1 cellular context compared by ENCODE assay signal in the genomic region with DNA sequence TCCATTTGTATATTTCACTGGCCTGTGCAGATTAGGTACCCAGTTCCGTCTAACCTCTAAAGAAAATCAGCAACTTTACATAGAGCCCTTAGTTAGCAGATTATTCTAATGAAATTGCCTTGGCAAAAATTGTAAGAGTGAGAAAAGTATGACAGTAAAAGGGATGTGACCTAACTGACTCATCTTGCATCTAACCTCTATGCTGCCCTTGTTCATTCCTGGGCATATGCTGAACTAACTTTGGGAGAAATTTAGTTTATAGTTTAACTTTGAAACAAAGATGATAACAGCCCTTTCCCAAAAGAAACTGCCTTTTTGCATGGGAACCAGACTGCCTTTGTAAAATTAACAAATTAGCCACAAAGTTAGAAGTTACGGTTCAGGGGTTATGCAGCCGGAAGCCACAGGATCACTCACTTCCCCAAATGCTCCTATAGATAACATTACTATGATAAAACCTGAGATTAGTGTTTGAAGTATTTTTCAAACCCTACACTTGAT.
A peak's percentile ranks its signal among the peaks of the same experiment; 100 is the strongest.
TF ChIP-seq lines count a peak whose summit lies in the region.

No MANE protein-coding gene starts in this region.

TF ChIP-seq in GM12878, 131 proteins besides CTCF, POLR2A, EP300 and RAD21 (continued from another document):
- TF ChIP-seq, protein P1, sequence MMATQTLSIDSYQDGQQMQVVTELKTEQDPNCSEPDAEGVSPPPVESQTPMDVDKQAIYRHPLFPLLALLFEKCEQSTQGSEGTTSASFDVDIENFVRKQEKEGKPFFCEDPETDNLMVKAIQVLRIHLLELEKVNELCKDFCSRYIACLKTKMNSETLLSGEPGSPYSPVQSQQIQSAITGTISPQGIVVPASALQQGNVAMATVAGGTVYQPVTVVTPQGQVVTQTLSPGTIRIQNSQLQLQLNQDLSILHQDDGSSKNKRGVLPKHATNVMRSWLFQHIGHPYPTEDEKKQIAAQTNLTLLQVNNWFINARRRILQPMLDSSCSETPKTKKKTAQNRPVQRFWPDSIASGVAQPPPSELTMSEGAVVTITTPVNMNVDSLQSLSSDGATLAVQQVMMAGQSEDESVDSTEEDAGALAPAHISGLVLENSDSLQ (IDR thresholded peaks at IDR 0.05): no peak
- no peak for TF ChIP-seq CHD1 (IDR thresholded peaks at IDR 0.05; ENCODE audit: low read depth, low read length)
- no peak for TF ChIP-seq JUND (IDR thresholded peaks at IDR 0.05; ENCODE audit: low read depth, low read length)
- peak; percentile 81 for TF ChIP-seq MTA2 (IDR thresholded peaks at IDR 0.05; ENCODE audit: low read depth)
- TF ChIP-seq KDM1A (IDR thresholded peaks at IDR 0.05; ENCODE audit: borderline replicate concordance): no peak
- no peak for TF ChIP-seq NR2C2 (IDR thresholded peaks at IDR 0.05; ENCODE audit: borderline replicate concordance, control insufficient read depth, insufficient read length, low read depth)
- no peak for TF ChIP-seq MYB (IDR thresholded peaks at IDR 0.05; ENCODE audit: borderline replicate concordance, low read depth, low read length)
- TF ChIP-seq, protein P2, sequence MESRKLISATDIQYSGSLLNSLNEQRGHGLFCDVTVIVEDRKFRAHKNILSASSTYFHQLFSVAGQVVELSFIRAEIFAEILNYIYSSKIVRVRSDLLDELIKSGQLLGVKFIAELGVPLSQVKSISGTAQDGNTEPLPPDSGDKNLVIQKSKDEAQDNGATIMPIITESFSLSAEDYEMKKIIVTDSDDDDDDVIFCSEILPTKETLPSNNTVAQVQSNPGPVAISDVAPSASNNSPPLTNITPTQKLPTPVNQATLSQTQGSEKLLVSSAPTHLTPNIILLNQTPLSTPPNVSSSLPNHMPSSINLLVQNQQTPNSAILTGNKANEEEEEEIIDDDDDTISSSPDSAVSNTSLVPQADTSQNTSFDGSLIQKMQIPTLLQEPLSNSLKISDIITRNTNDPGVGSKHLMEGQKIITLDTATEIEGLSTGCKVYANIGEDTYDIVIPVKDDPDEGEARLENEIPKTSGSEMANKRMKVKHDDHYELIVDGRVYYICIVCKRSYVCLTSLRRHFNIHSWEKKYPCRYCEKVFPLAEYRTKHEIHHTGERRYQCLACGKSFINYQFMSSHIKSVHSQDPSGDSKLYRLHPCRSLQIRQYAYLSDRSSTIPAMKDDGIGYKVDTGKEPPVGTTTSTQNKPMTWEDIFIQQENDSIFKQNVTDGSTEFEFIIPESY (IDR thresholded peaks at IDR 0.05): no peak
- no peak for TF ChIP-seq SP1 (IDR thresholded peaks at IDR 0.05; ENCODE audit: low read depth, low read length)
- TF ChIP-seq RCOR1 (conservative IDR thresholded peaks at IDR 0.05; ENCODE audit: low read depth, low read length): no peak
- peak; percentile 94; the same call in 1 of the 2 replicates for TF ChIP-seq NR2F1 (conservative IDR thresholded peaks at IDR 0.05)
- no peak for TF ChIP-seq STAT1 (conservative IDR thresholded peaks at IDR 0.05)
- TF ChIP-seq, protein P3, sequence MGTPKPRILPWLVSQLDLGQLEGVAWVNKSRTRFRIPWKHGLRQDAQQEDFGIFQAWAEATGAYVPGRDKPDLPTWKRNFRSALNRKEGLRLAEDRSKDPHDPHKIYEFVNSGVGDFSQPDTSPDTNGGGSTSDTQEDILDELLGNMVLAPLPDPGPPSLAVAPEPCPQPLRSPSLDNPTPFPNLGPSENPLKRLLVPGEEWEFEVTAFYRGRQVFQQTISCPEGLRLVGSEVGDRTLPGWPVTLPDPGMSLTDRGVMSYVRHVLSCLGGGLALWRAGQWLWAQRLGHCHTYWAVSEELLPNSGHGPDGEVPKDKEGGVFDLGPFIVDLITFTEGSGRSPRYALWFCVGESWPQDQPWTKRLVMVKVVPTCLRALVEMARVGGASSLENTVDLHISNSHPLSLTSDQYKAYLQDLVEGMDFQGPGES (IDR thresholded peaks at IDR 0.05): no peak
- 0 out of 2 replicates have a peak, but pooled peaks have one; percentile 60 for TF ChIP-seq IRF4 (IDR thresholded peaks at IDR 0.05; ENCODE audit: low read depth, low read length)
- TF ChIP-seq FOXK2 (IDR thresholded peaks at IDR 0.05): no peak
- TF ChIP-seq, protein P4, sequence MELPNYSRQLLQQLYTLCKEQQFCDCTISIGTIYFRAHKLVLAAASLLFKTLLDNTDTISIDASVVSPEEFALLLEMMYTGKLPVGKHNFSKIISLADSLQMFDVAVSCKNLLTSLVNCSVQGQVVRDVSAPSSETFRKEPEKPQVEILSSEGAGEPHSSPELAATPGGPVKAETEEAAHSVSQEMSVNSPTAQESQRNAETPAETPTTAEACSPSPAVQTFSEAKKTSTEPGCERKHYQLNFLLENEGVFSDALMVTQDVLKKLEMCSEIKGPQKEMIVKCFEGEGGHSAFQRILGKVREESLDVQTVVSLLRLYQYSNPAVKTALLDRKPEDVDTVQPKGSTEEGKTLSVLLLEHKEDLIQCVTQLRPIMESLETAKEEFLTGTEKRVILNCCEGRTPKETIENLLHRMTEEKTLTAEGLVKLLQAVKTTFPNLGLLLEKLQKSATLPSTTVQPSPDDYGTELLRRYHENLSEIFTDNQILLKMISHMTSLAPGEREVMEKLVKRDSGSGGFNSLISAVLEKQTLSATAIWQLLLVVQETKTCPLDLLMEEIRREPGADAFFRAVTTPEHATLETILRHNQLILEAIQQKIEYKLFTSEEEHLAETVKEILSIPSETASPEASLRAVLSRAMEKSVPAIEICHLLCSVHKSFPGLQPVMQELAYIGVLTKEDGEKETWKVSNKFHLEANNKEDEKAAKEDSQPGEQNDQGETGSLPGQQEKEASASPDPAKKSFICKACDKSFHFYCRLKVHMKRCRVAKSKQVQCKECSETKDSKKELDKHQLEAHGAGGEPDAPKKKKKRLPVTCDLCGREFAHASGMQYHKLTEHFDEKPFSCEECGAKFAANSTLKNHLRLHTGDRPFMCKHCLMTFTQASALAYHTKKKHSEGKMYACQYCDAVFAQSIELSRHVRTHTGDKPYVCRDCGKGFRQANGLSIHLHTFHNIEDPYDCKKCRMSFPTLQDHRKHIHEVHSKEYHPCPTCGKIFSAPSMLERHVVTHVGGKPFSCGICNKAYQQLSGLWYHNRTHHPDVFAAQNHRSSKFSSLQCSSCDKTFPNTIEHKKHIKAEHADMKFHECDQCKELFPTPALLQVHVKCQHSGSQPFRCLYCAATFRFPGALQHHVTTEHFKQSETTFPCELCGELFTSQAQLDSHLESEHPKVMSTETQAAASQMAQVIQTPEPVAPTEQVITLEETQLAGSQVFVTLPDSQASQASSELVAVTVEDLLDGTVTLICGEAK (IDR thresholded peaks at IDR 0.05; ENCODE audit: borderline replicate concordance): no peak
- TF ChIP-seq SRF (IDR thresholded peaks at IDR 0.05; ENCODE audit: low read depth in 2 of 2, low read length in 2 of 2): no peak
